ENCODE assay signal across 23 cellular contexts in the genomic region with DNA sequence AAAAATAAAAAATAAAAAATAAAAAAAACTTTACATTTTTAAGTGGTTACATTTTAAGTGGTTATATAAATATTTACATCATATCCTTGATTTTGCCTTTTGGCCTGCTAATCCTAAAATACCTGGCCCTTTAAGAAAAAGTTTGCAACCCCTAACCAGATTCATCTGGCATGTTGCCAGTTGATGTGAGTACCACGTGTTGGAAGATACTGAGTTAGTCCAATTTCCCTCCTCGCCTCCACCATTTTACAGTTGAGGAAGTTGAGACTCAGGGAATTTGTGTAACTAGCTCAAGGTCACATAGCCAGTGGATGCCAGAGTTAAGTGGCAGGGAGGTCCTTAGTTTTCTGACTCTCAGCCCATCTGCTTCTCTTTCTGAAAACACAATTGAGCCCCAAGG. TPM values are rescaled to one million over a fixed set of nuclear protein-coding genes. Genes with fewer than 3 reads are reported as not detected.
DNase-seq lines count a peak whose midpoint lies in the region; ATAC-seq, FAIRE-seq and TF ChIP-seq lines count a peak whose summit lies in the region.
"Had no signal": no experiment of that assay in that cellular context is flagged by ENCODE, and none has a peak within 500 bp of the region (broad histone marks: within the 10 kb centered on the region; RNA-seq: fewer than 3 reads in every experiment).

No MANE protein-coding gene starts in this region.

- H3K9me1 ChIP-seq in K562 (ENCODE audit: control insufficient read depth, insufficient read depth, low read length), result no peaks in the 10 kb centered on the region

- intact Hi-C loops in K562 (cut with micrococcal nuclease), result no loop called here

- H3K36me3 ChIP-seq in K562 (ENCODE audit: control insufficient read depth, insufficient read depth, low read length), result no peaks in the 10 kb centered on the region
- H3K36me3 ChIP-seq: BLaER1, SJCRH30 had no signal

- no peak for TF ChIP-seq RAD21 in K562 (CRISPR knock-in tag; conservative IDR thresholded peaks at IDR 0.05 in 1 of 2, IDR thresholded peaks at IDR 0.05 in 1 of 2)

- DNase-seq in NCI-H2227 (lab: John Stamatoyannopoulos, UW; ENCODE audit: unreplicated experiment), result peak; percentile 23
- DNase-seq in NCI-H2227 treated with DMSO at 0.1 percent for 48 hours (lab: John Stamatoyannopoulos, UW), result no peak
- DNase-seq in HEK293T (ENCODE audit: extremely low spot score), result no peak
- DNase-seq in NCI-H69 (lab: John Stamatoyannopoulos, UW), result peak; percentile 27
- DNase-seq in K562 (ENCODE audit: extremely low read depth in 1 of 4, low spot score in 3 of 4), result no peak
- DNase-seq in superior temporal gyrus (ENCODE audit: extremely low spot score), result no peak
- DNase-seq: Calu3; CD8-positive, alpha-beta T cell; HFFc6; Karpas-422; NCI-H1105; NCI-H1694; NCI-H2107; NCI-H526; PC-3; T-helper 2 cell had no signal

- CTCF ChIA-PET in HEK293T (lab: Yijun Ruan, JAX) (interaction anchor here (0.6 kb wide), 1 partner anchor 53 kb away, joined by 3 read pairs; no protein-coding TSS in a partner anchor), K562 (lab: Yijun Ruan, JAX; ENCODE audit: low intra/inter-chr PET ratio) (no interaction called here)

- no peak for TF ChIP-seq POLR2A in K562 (conservative IDR thresholded peaks at IDR 0.05)

- BruUV-seq in K562 (replicated peaks; lab: Mats Ljungman, UMichigan), result no TSS peak

- no peak overlapping the region for H2AFZ ChIP-seq in K562 (ENCODE audit: low read depth, low read length)

- H3K79me2 ChIP-seq in K562 (ENCODE audit: control insufficient read depth, insufficient read depth, low read length), result no peaks in the 10 kb centered on the region

- H3K4me1 ChIP-seq in K562 (replicated peaks in 1 of 2; ENCODE audit: control insufficient read depth in 2 of 2, insufficient read depth in 2 of 2, low read length in 2 of 2), result peaks cover 0 to 3% of the 10 kb centered on the region in 2 experiments; a peak in 1 of 5 replicates
- H3K4me1 ChIP-seq: BLaER1, SJCRH30 had no signal

- H4K20me1 ChIP-seq in K562 (replicated peaks; ENCODE audit: control insufficient read depth, insufficient read depth, low read length), result no peaks in the 10 kb centered on the region
- H4K20me1 ChIP-seq: BLaER1 had no signal

- POLR2A ChIA-PET in HEK293T (lab: Yijun Ruan, JAX) (no interaction called here), K562 (lab: Yijun Ruan, JAX) (no interaction called here)

- no peaks in the 10 kb centered on the region for H3K9me3 ChIP-seq in K562 (replicated peaks; ENCODE audit: control insufficient read depth, insufficient read depth, low read depth, low read length)
- H3K9me3 ChIP-seq: BLaER1, SJCRH30 had no signal

- no peak overlapping the region for H3K4me2 ChIP-seq in K562 (ENCODE audit: insufficient read depth, low read length)
- H3K4me2 ChIP-seq: BLaER1 had no signal

- H3K27ac ChIP-seq in K562 (ENCODE audit: extremely low read depth, low read depth, low read length), result no peak overlapping the region
- H3K27ac ChIP-seq: BLaER1, SJCRH30 had no signal

- no peak overlapping the region for H3K4me3 ChIP-seq in K562
- H3K4me3 ChIP-seq: BLaER1, SJCRH30 had no signal

- no peaks in the 10 kb centered on the region for H3K27me3 ChIP-seq in K562 (ENCODE audit: control insufficient read depth in 2 of 2, insufficient read depth in 2 of 2, low read length in 2 of 2)
- H3K27me3 ChIP-seq: BLaER1, SJCRH30 had no signal

- H3K9ac ChIP-seq in K562 (ENCODE audit: insufficient read depth in 1 of 2, low read depth in 2 of 2, low read length in 2 of 2), result no peak overlapping the region
- H3K9ac ChIP-seq: BLaER1 had no signal

- ATAC-seq in K562 (no peak), HG02763 (IDR thresholded peaks at IDR 0.05; ENCODE audit: unreplicated experiment) (no peak), GM19328 (IDR thresholded peaks at IDR 0.05; ENCODE audit: unreplicated experiment) (no peak)
- ATAC-seq: CD8-positive, alpha-beta T cell; PC-3 had no signal

- FAIRE-seq in K562 (lab: Jason Lieb, UNC), result no peak
- FAIRE-seq: GM12892, H54 had no signal

- 18% methylated on average over 2 of the region's 2 CpGs for WGBS in K562 (ENCODE audit: insufficient coverage, low coverage, missing lambda C conversion rate)

- no peak for TF ChIP-seq EP300 in K562 (IDR thresholded peaks at IDR 0.05; ENCODE audit: low read length)

- TF ChIP-seq CTCF in K562 (IDR thresholded peaks at IDR 0.05 in 2 of 3, conservative IDR thresholded peaks at IDR 0.05 in 1 of 3; ENCODE audit: insufficient read depth in 2 of 3, low read depth in 1 of 3, low read length in 3 of 3), result no peak

- in situ Hi-C loops in K562 (cut with MboI), result no loop called here

TF ChIP-seq in HEK293T, 16 proteins besides CTCF, POLR2A, EP300 and RAD21:
- 0 out of 2 replicates have a peak, but pooled peaks have one; percentile 35 for TF ChIP-seq L3MBTL2 (conservative IDR thresholded peaks at IDR 0.05)
- TF ChIP-seq, protein P1, sequence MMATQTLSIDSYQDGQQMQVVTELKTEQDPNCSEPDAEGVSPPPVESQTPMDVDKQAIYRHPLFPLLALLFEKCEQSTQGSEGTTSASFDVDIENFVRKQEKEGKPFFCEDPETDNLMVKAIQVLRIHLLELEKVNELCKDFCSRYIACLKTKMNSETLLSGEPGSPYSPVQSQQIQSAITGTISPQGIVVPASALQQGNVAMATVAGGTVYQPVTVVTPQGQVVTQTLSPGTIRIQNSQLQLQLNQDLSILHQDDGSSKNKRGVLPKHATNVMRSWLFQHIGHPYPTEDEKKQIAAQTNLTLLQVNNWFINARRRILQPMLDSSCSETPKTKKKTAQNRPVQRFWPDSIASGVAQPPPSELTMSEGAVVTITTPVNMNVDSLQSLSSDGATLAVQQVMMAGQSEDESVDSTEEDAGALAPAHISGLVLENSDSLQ (IDR thresholded peaks at IDR 0.05), result no peak

TF ChIP-seq in K562, 482 proteins besides CTCF, POLR2A, EP300 and RAD21 (continues in another document):
- TF ChIP-seq NFIX (CRISPR knock-in tag; IDR thresholded peaks at IDR 0.05; ENCODE audit: low read depth), result peak; percentile 82
- TF ChIP-seq, protein P2, sequence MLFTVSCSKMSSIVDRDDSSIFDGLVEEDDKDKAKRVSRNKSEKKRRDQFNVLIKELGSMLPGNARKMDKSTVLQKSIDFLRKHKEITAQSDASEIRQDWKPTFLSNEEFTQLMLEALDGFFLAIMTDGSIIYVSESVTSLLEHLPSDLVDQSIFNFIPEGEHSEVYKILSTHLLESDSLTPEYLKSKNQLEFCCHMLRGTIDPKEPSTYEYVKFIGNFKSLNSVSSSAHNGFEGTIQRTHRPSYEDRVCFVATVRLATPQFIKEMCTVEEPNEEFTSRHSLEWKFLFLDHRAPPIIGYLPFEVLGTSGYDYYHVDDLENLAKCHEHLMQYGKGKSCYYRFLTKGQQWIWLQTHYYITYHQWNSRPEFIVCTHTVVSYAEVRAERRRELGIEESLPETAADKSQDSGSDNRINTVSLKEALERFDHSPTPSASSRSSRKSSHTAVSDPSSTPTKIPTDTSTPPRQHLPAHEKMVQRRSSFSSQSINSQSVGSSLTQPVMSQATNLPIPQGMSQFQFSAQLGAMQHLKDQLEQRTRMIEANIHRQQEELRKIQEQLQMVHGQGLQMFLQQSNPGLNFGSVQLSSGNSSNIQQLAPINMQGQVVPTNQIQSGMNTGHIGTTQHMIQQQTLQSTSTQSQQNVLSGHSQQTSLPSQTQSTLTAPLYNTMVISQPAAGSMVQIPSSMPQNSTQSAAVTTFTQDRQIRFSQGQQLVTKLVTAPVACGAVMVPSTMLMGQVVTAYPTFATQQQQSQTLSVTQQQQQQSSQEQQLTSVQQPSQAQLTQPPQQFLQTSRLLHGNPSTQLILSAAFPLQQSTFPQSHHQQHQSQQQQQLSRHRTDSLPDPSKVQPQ (CRISPR knock-in tag; IDR thresholded peaks at IDR 0.05; ENCODE audit: borderline replicate concordance), result no peak
- TF ChIP-seq, protein P3, sequence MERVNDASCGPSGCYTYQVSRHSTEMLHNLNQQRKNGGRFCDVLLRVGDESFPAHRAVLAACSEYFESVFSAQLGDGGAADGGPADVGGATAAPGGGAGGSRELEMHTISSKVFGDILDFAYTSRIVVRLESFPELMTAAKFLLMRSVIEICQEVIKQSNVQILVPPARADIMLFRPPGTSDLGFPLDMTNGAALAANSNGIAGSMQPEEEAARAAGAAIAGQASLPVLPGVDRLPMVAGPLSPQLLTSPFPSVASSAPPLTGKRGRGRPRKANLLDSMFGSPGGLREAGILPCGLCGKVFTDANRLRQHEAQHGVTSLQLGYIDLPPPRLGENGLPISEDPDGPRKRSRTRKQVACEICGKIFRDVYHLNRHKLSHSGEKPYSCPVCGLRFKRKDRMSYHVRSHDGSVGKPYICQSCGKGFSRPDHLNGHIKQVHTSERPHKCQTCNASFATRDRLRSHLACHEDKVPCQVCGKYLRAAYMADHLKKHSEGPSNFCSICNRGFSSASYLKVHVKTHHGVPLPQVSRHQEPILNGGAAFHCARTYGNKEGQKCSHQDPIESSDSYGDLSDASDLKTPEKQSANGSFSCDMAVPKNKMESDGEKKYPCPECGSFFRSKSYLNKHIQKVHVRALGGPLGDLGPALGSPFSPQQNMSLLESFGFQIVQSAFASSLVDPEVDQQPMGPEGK (CRISPR knock-in tag; IDR thresholded peaks at IDR 0.05; ENCODE audit: borderline replicate concordance), result no peak

RNA-seq across cellular contexts. Expression of a gene that starts 5.1 kb away (rescaled TPM):
- total RNA-seq in K562 (2011; cell fraction: chromatin; rRNA removed; ENCODE audit: low replicate concordance), result not detected in 2 replicates
- total RNA-seq in K562 (2011; cell fraction: nucleolus; rRNA removed), result not detected in 2 replicates
- total RNA-seq in K562 (2011; cell fraction: nucleoplasm; rRNA removed), result not detected in 2 replicates
- total RNA-seq in K562 (2014; rRNA removed) (not detected in 2 replicates), K562 (2014; rRNA removed; fragmentation: Illumina TruSeq; extraction: Trizol) (not detected in 2 replicates), K562 (2015; rRNA removed; fragmentation: Illumina TruSeq; extraction: Trizol) (not detected in 2 replicates), K562 (2021) (not detected in 2 replicates)
- polyA plus RNA-seq in K562 (2011; rRNA removed) (not detected in 2 replicates), K562 (2014; fragmentation: Illumina TruSeq; extraction: Trizol) (not detected in 2 replicates), K562 (2014; fragmentation: Nextera tagmentation; extraction: Ambion mirVana) (not detected), K562 (2014; rRNA removed) (not detected in 2 replicates)
- polyA plus RNA-seq in K562 (2011; cell fraction: cytosol; rRNA removed), result not detected in 2 replicates
- polyA plus RNA-seq in K562 (2011; cell fraction: nucleus; rRNA removed), result not detected in 2 replicates
- polyA plus RNA-seq in K562 (2012), result not detected in 2 replicates
- polyA minus RNA-seq in K562 (2011; rRNA and poly(A)+ RNA removed), result not detected in 2 replicates
- not detected in 2 replicates for polyA minus RNA-seq in K562 (2011; cell fraction: cytosol; rRNA and poly(A)+ RNA removed)
- not detected in 2 replicates for polyA minus RNA-seq in K562 (2011; cell fraction: nucleus; rRNA and poly(A)+ RNA removed)
- total RNA-seq: Calu3; CD8-positive, alpha-beta T cell; HFFc6; MCF 10A; SJCRH30 had no signal

Comparison
In these comparisons a context has a peak if more than half of its experiments do, and no peak if none do; other contexts are left out.
1. DNase-seq: peak in NCI-H2227 (single experiment) and NCI-H69 (single experiment); none in NCI-H2227 treated with DMSO at 0.1 percent for 48 hours (single experiment), HEK293T (single experiment), K562 (0 of 4) and superior temporal gyrus (single experiment).